ENCODE assay signal across 8 cellular contexts in the genomic region with DNA sequence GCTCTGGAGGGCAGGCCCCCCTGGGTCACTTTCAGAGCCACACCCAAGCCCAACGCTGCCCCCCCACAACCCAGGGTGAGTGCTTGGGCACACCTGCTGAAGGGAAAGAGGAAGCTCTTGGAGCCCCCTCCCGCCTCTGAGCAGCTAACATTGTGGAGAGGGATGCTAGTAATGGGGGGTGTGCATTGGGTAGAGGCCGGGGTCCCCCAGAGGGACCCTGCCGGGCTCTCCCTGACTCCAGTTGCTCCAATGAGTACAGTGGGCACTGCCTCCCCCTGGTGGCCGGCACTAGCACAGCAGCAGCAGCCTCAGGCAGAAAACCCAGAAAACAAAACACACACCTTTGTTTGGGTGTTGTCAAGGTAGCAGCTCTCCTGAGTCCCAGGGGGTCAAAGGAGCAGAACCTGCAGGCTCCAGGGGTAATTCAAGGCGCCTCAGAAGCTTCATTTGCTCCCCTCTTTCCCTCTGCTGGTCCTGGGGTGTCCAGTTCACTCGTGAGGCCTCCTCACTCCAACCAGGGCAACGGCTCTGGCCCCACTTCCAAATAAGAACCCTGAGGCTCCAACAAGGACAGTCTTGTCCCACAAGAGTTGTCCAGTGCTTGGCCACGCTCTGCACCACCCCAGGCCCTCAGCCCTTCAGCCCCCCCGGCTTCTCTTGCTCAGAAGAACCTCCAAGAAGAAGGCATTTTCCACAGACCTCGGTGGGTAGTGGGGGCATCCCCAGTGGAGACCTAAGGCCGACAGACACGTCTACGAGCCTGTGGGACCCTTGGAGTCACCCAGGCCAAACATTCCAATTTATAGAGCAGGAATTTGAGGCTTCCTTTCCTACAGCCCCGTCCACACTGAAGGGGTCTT. TPM values are rescaled to one million over a fixed set of nuclear protein-coding genes. Genes with fewer than 3 reads are reported as not detected.
DNase-seq lines count a peak whose midpoint lies in the region; ATAC-seq and TF ChIP-seq lines count a peak whose summit lies in the region.

No MANE protein-coding gene starts in this region.

- H3K27ac ChIP-seq in HL-60 (replicated peaks), result peak overlapping the region; percentile 78
- H3K27ac ChIP-seq in mucosa of rectum (ENCODE audit: low read depth in 2 of 2, low read length in 2 of 2), result peak overlapping the region; percentile 77 to 90

- peaks cover 21% of the 10 kb centered on the region for H3K36me3 Mint-ChIP-seq in Calu3 (ENCODE audit: insufficient read depth, unreplicated experiment)

- intact Hi-C loops in Calu3 (cut with micrococcal nuclease; ENCODE audit: unreplicated experiment), result loop anchor here (10.0 kb wide), 1 partner anchor 113 kb away; a partner anchor contains a TSS

- H3K27me3 ChIP-seq in HL-60 (ENCODE audit: insufficient read depth, poor library complexity, severe bottlenecking), result no peaks in the 10 kb centered on the region
- no peaks in the 10 kb centered on the region for H3K27me3 ChIP-seq in mucosa of rectum (ENCODE audit: control insufficient read depth in 2 of 2, insufficient read depth in 2 of 2, low read length in 2 of 2)

- TF ChIP-seq CTCF in Calu3 (IDR thresholded peaks at IDR 0.05; ENCODE audit: unreplicated experiment), result peak; percentile 86
- peak; percentile 99 for TF ChIP-seq CTCF in HL-60 (IDR thresholded peaks at IDR 0.05; ENCODE audit: insufficient read depth, low read length)

- no peaks in the 10 kb centered on the region for H3K27me3 Mint-ChIP-seq in Calu3 (ENCODE audit: unreplicated experiment)

- BruUV-seq in Calu3 (replicated peaks; lab: Mats Ljungman, UMichigan), result no TSS peak

- H3K9me3 Mint-ChIP-seq in Calu3 (ENCODE audit: low read depth, unreplicated experiment), result no peaks in the 10 kb centered on the region

- CTCF ChIA-PET in Calu3 (lab: Charles Lee), result interaction anchor here (1.0 to 2.7 kb wide), 4 partner anchors 12 to 84 kb away, joined by 3 to 11 read pairs (median 4); no protein-coding TSS in a partner anchor

- H3K4me3 Mint-ChIP-seq in Calu3 (ENCODE audit: low read depth, unreplicated experiment), result peak overlapping the region; percentile 84

- H3K36me3 ChIP-seq in mucosa of rectum (ENCODE audit: control insufficient read depth in 2 of 2, insufficient read depth in 2 of 2, low read length in 2 of 2), result peaks cover 0 to 2% of the 10 kb centered on the region in 2 donors

- DNase-seq in Calu3, result peak; percentile 86
- peak in 1 of 2 experiments; percentile 69 for DNase-seq in HL-60 (ENCODE audit: low read depth in 1 of 2, low spot score in 1 of 2)
- peak; percentile 44 for DNase-seq in NOMO-1 treated with DMSO at 0.1 percent for 48 hours (lab: John Stamatoyannopoulos, UW; ENCODE audit: unreplicated experiment)
- DNase-seq in activated T-cell treated with anti-CD3 and anti-CD28 coated beads for 24 hours (ENCODE audit: low read depth), result peak; percentile 75
- peak; percentile 85 for DNase-seq in epidermal melanocyte (ENCODE audit: insufficient read length, low spot score)
- peak; percentile 71 for DNase-seq in stimulated activated CD8-positive, alpha-beta memory T cell treated with anti-CD3 and anti-CD28 coated beads, Interleukin-4, amount 100 ng/mL, for 24 hours (ENCODE audit: low read depth)

- H3K4me3 ChIP-seq in HL-60 (replicated peaks; ENCODE audit: insufficient read depth, low read length) (peak overlapping the region; percentile 95), mucosa of rectum (ENCODE audit: low read length in 2 of 2) (peak overlapping the region; percentile 87 to 92)

- no peaks in the 10 kb centered on the region for H3K9me3 ChIP-seq in mucosa of rectum (ENCODE audit: control insufficient read depth in 2 of 2, low read length in 2 of 2)

- H3K9ac ChIP-seq in mucosa of rectum (ENCODE audit: low read depth in 1 of 2, low read length in 2 of 2), result peak overlapping the region; percentile 85 to 97

- H3K4me1 ChIP-seq in mucosa of rectum (ENCODE audit: control insufficient read depth in 2 of 2, insufficient read depth in 2 of 2, low read length in 2 of 2), result peaks cover 38 to 48% of the 10 kb centered on the region in 2 donors

- H3K27ac Mint-ChIP-seq in Calu3 (ENCODE audit: unreplicated experiment), result peak overlapping the region; percentile 73

- no peaks in the 10 kb centered on the region for H3K4me1 Mint-ChIP-seq in Calu3 (ENCODE audit: low read depth, unreplicated experiment)

- no peak for ATAC-seq in HG02885 (IDR thresholded peaks at IDR 0.05; ENCODE audit: poor library complexity, unreplicated experiment)

RNA-seq across cellular contexts. Expression of a gene that starts 16.1 kb away (rescaled TPM):
- not detected in 2 replicates for total RNA-seq in Calu3 (2022)

RNA-seq across cellular contexts. Expression of a gene that starts 26.6 kb away (rescaled TPM):
- total RNA-seq in Calu3 (2022), result 13.7 and 18.2 TPM in 2 replicates
